In the genomic region with DNA sequence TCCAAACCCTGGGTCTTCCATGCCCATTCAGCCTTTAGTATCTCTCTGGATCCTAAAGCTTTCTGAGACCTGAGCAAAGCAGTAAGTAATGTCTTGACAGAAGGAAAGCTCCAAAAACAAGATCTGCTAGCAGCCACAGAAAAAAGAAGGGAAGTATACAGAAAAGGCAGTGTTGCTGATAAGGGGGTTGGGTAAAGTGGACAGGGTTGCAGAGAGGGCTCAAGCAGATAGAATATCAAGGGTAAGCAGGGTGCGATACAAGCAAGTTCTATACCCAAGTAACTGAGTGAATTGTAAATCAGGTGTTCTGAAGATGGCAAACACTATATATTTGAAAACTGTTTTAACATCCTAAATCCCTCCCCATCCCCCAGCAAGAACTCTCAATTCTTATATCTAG, we compare ENCODE assay signal across 12 cellular contexts.
DNase-seq lines count a peak whose midpoint lies in the region; ATAC-seq and TF ChIP-seq lines count a peak whose summit lies in the region.
"Had no signal": no experiment of that assay in that cellular context is flagged by ENCODE, and none has a peak within 500 bp of the region (broad histone marks: within the 10 kb centered on the region; RNA-seq: fewer than 3 reads in every experiment).

No MANE protein-coding gene starts in this region.

- peak overlapping the region; percentile 53 for H3K4me3 Mint-ChIP-seq in activated T-cell treated with anti-CD3 and anti-CD28 coated beads, Interleukin-2, amount 50 U/mL, for 24 hours
- peak overlapping the region; percentile 90 for H3K4me3 Mint-ChIP-seq in activated T-helper 1 cell treated with anti-CD3 and anti-CD28 coated beads, Interleukin-12 subunit alpha, Interleukin-12 subunit beta, Interleukin-2, Interleukin-4 antibody, amounts not matched to agents 30 ng/mL and 10 ng/mL and 1 ng/mL, durations not matched to agents 14 hours and 24 hours and 36 hours
- peak overlapping the region; percentile 63 for H3K4me3 Mint-ChIP-seq in osteocyte (ENCODE audit: unreplicated experiment)
- H3K4me3 Mint-ChIP-seq: brain had no signal

- H3K4me1 Mint-ChIP-seq in activated T-cell treated with anti-CD3 and anti-CD28 coated beads, Interleukin-2, amount 50 U/mL, for 24 hours (ENCODE audit: low read depth), result peaks cover 41% of the 10 kb centered on the region
- peaks cover 69% of the 10 kb centered on the region for H3K4me1 Mint-ChIP-seq in activated T-helper 1 cell treated with anti-CD3 and anti-CD28 coated beads, Interleukin-12 subunit alpha, Interleukin-12 subunit beta, Interleukin-2, Interleukin-4 antibody, amounts not matched to agents 30 ng/mL and 10 ng/mL and 1 ng/mL, durations not matched to agents 14 hours and 24 hours and 36 hours (ENCODE audit: low read depth)
- H3K4me1 Mint-ChIP-seq in osteocyte (ENCODE audit: unreplicated experiment), result peaks cover 56% of the 10 kb centered on the region
- H3K4me1 Mint-ChIP-seq: brain had no signal

- peak overlapping the region; percentile 23 for H3K27ac Mint-ChIP-seq in activated T-cell treated with anti-CD3 and anti-CD28 coated beads, Interleukin-2, amount 50 U/mL, for 24 hours
- H3K27ac Mint-ChIP-seq in activated T-helper 1 cell treated with anti-CD3 and anti-CD28 coated beads, Interleukin-12 subunit alpha, Interleukin-12 subunit beta, Interleukin-2, Interleukin-4 antibody, amounts not matched to agents 30 ng/mL and 10 ng/mL and 1 ng/mL, durations not matched to agents 14 hours and 24 hours and 36 hours, result peak overlapping the region; percentile 88
- H3K27ac Mint-ChIP-seq in osteocyte (ENCODE audit: unreplicated experiment), result peak overlapping the region; percentile 87
- H3K27ac Mint-ChIP-seq: brain had no signal

- H3K36me3 Mint-ChIP-seq in activated T-cell treated with anti-CD3 and anti-CD28 coated beads, Interleukin-2, amount 50 U/mL, for 24 hours (ENCODE audit: low read depth), result no peaks in the 10 kb centered on the region
- H3K36me3 Mint-ChIP-seq in activated T-helper 1 cell treated with anti-CD3 and anti-CD28 coated beads, Interleukin-12 subunit alpha, Interleukin-12 subunit beta, Interleukin-2, Interleukin-4 antibody, amounts not matched to agents 30 ng/mL and 10 ng/mL and 1 ng/mL, durations not matched to agents 14 hours and 24 hours and 36 hours (ENCODE audit: low read depth), result peaks cover 27% of the 10 kb centered on the region
- peaks cover 4% of the 10 kb centered on the region for H3K36me3 Mint-ChIP-seq in osteocyte (ENCODE audit: unreplicated experiment)
- H3K36me3 Mint-ChIP-seq: brain had no signal

- peaks cover 8% of the 10 kb centered on the region for H3K27me3 Mint-ChIP-seq in activated T-cell treated with anti-CD3 and anti-CD28 coated beads, Interleukin-2, amount 50 U/mL, for 24 hours
- no peaks in the 10 kb centered on the region for H3K27me3 Mint-ChIP-seq in activated T-helper 1 cell treated with anti-CD3 and anti-CD28 coated beads, Interleukin-12 subunit alpha, Interleukin-12 subunit beta, Interleukin-2, Interleukin-4 antibody, amounts not matched to agents 30 ng/mL and 10 ng/mL and 1 ng/mL, durations not matched to agents 14 hours and 24 hours and 36 hours (ENCODE audit: insufficient read depth)
- H3K27me3 Mint-ChIP-seq in osteocyte (ENCODE audit: unreplicated experiment), result no peaks in the 10 kb centered on the region

- DNase-seq in activated T-cell treated with anti-CD3 and anti-CD28 coated beads, Interleukin-2, amount 50 U/mL, for 24 hours, result no peak
- DNase-seq in activated T-cell treated with anti-CD3 and anti-CD28 coated beads for 4 hours, result no peak
- peak; percentile 50 for DNase-seq in NCI-H748 (lab: John Stamatoyannopoulos, UW; ENCODE audit: unreplicated experiment)
- no peak for DNase-seq in activated T-helper 1 cell treated with anti-CD3 and anti-CD28 coated beads, Interleukin-12 subunit alpha, Interleukin-12 subunit beta, Interleukin-2, Interleukin-4 antibody, amounts not matched to agents 30 ng/mL and 10 ng/mL and 1 ng/mL, durations not matched to agents 14 hours and 24 hours and 36 hours (ENCODE audit: low spot score)
- no peak for DNase-seq in osteocyte (ENCODE audit: extremely low spot score, unreplicated experiment)
- DNase-seq: gastrocnemius medialis, midbrain, psoas muscle had no signal

- TF ChIP-seq CTCF in osteocyte (IDR thresholded peaks at IDR 0.05), result no peak

- ATAC-seq in HG02884 (IDR thresholded peaks at IDR 0.05; ENCODE audit: unreplicated experiment), result no peak
- ATAC-seq in HG03520 (IDR thresholded peaks at IDR 0.05; ENCODE audit: unreplicated experiment), result no peak
- no peak for ATAC-seq in HG03457 (IDR thresholded peaks at IDR 0.05; ENCODE audit: unreplicated experiment)
- ATAC-seq: gastrocnemius medialis, psoas muscle had no signal

- intact Hi-C loops in activated T-helper 1 cell treated with anti-CD3 and anti-CD28 coated beads, Interleukin-12 subunit alpha, Interleukin-12 subunit beta, Interleukin-2, Interleukin-4 antibody, amounts not matched to agents 30 ng/mL and 10 ng/mL and 1 ng/mL, durations not matched to agents 14 hours and 24 hours and 36 hours (cut with micrococcal nuclease), result loop anchor here (1.0 kb wide), 2 partner anchors 13 to 28 kb away; no protein-coding TSS in a partner anchor

- H3K9me3 Mint-ChIP-seq in activated T-cell treated with anti-CD3 and anti-CD28 coated beads, Interleukin-2, amount 50 U/mL, for 24 hours, result no peaks in the 10 kb centered on the region
- peaks cover 9% of the 10 kb centered on the region for H3K9me3 Mint-ChIP-seq in activated T-helper 1 cell treated with anti-CD3 and anti-CD28 coated beads, Interleukin-12 subunit alpha, Interleukin-12 subunit beta, Interleukin-2, Interleukin-4 antibody, amounts not matched to agents 30 ng/mL and 10 ng/mL and 1 ng/mL, durations not matched to agents 14 hours and 24 hours and 36 hours
- peaks cover 3% of the 10 kb centered on the region for H3K9me3 Mint-ChIP-seq in osteocyte (ENCODE audit: unreplicated experiment)

Comparison
In these comparisons a context has a peak if more than half of its experiments do, and no peak if none do; other contexts are left out.
1. H3K27ac Mint-ChIP-seq: peak in every context shown above with its lines; median percentile 88 in activated T-helper 1 cell treated with anti-CD3 and anti-CD28 coated beads, Interleukin-12 subunit alpha, Interleukin-12 subunit beta, Interleukin-2, Interleukin-4 antibody, amounts not matched to agents 30 ng/mL and 10 ng/mL and 1 ng/mL, durations not matched to agents 14 hours and 24 hours and 36 hours; 87 in osteocyte; 23 in activated T-cell treated with anti-CD3 and anti-CD28 coated beads, Interleukin-2, amount 50 U/mL, for 24 hours.